ENCODE assay signal across 8 cellular contexts in genomic region chr6:127855542-127856159, GRCh38. TPM values are rescaled to one million over a fixed set of nuclear protein-coding genes. Genes with fewer than 3 reads are reported as not detected.
DNase-seq lines count a peak whose midpoint lies in the region; ATAC-seq lines count a peak whose summit lies in the region.

No MANE protein-coding gene starts in this region.

- peaks cover 77% of the 10 kb centered on the region for H3K4me1 ChIP-seq in CD4-positive, alpha-beta memory T cell (ENCODE audit: insufficient read depth, low read length)

- peaks cover 14% of the 10 kb centered on the region for H3K36me3 ChIP-seq in CD4-positive, alpha-beta memory T cell (ENCODE audit: insufficient read depth, low read length)

- peaks cover 57 to 83% (median 72%) of the 10 kb centered on the region in 4 donors for H3K4me1 Mint-ChIP-seq in CD4-positive, alpha-beta memory T cell
- H3K4me1 Mint-ChIP-seq in activated T-cell treated with anti-CD3 and anti-CD28 coated beads, Interleukin-2, amount 50 U/mL, for 24 hours (ENCODE audit: low read depth): peaks cover 85% of the 10 kb centered on the region
- no peaks in the 10 kb centered on the region for H3K4me1 Mint-ChIP-seq in stimulated activated naive B cell treated with anti-CD40 and anti-IgM and Interleukin-4, amounts not matched to agents 10 μg/mL and 1 μg/mL and 100 μg/mL, for 72 hours

- peak overlapping the region; percentile 42 to 92 (median 66) for H3K27ac Mint-ChIP-seq in CD4-positive, alpha-beta memory T cell
- peak overlapping the region; percentile 82 for H3K27ac Mint-ChIP-seq in activated T-cell treated with anti-CD3 and anti-CD28 coated beads, Interleukin-2, amount 50 U/mL, for 24 hours
- no peak overlapping the region for H3K27ac Mint-ChIP-seq in stimulated activated naive B cell treated with anti-CD40 and anti-IgM and Interleukin-4, amounts not matched to agents 10 μg/mL and 1 μg/mL and 100 μg/mL, for 72 hours

- H3K4me3 ChIP-seq in CD4-positive, alpha-beta memory T cell (ENCODE audit: low read length in 2 of 2): no peak overlapping the region

- peak overlapping the region; percentile 29 for H3K27ac ChIP-seq in CD4-positive, alpha-beta memory T cell (ENCODE audit: low read depth, low read length)

- H3K27me3 ChIP-seq in CD4-positive, alpha-beta memory T cell (ENCODE audit: insufficient read depth, low read length): no peaks in the 10 kb centered on the region

- intact Hi-C loops in CD4-positive, alpha-beta memory T cell (cut with micrococcal nuclease): loop anchor here (1.0 to 10.0 kb wide), 11 partner anchors 46 to 869 kb away; partner anchors contain the start of genes PTPRK and THEMIS
- intact Hi-C loops in posterior vena cava (cut with DNase I): no loop called here

- no peaks in the 10 kb centered on the region for H3K9me3 ChIP-seq in CD4-positive, alpha-beta memory T cell (ENCODE audit: control insufficient read depth in 1 of 2, low read length in 2 of 2)

- H3K27me3 Mint-ChIP-seq in CD4-positive, alpha-beta memory T cell: no peaks in the 10 kb centered on the region
- H3K27me3 Mint-ChIP-seq in activated T-cell treated with anti-CD3 and anti-CD28 coated beads, Interleukin-2, amount 50 U/mL, for 24 hours: no peaks in the 10 kb centered on the region
- no peaks in the 10 kb centered on the region for H3K27me3 Mint-ChIP-seq in stimulated activated naive B cell treated with anti-CD40 and anti-IgM and Interleukin-4, amounts not matched to agents 10 μg/mL and 1 μg/mL and 100 μg/mL, for 72 hours

- no peaks in the 10 kb centered on the region for H3K9me3 Mint-ChIP-seq in CD4-positive, alpha-beta memory T cell
- H3K9me3 Mint-ChIP-seq in activated T-cell treated with anti-CD3 and anti-CD28 coated beads, Interleukin-2, amount 50 U/mL, for 24 hours: no peaks in the 10 kb centered on the region
- H3K9me3 Mint-ChIP-seq in stimulated activated naive B cell treated with anti-CD40 and anti-IgM and Interleukin-4, amounts not matched to agents 10 μg/mL and 1 μg/mL and 100 μg/mL, for 72 hours: no peaks in the 10 kb centered on the region

- CTCF ChIA-PET in CD4-positive, alpha-beta memory T cell (lab: Charles Lee; ENCODE audit: partially characterized antibody): interaction anchor here (0.7 to 4.3 kb wide), 71 partner anchors 9 to 1515 kb away, joined by 3 to 92 read pairs (median 4); partner anchors contain the start of genes PTPRK and THEMIS

- ATAC-seq in HG03175 (IDR thresholded peaks at IDR 0.05; ENCODE audit: unreplicated experiment): peak; percentile 55
- no peak for ATAC-seq in stimulated activated naive B cell treated with anti-CD40 and anti-IgM and Interleukin-4, amounts not matched to agents 10 μg/mL and 1 μg/mL and 100 μg/mL, for 72 hours (replicated peaks)

- peaks cover 27 to 37% of the 10 kb centered on the region in 2 donors for H3K36me3 Mint-ChIP-seq in CD4-positive, alpha-beta memory T cell
- H3K36me3 Mint-ChIP-seq in activated T-cell treated with anti-CD3 and anti-CD28 coated beads, Interleukin-2, amount 50 U/mL, for 24 hours (ENCODE audit: low read depth): peaks cover 30% of the 10 kb centered on the region
- H3K36me3 Mint-ChIP-seq in stimulated activated naive B cell treated with anti-CD40 and anti-IgM and Interleukin-4, amounts not matched to agents 10 μg/mL and 1 μg/mL and 100 μg/mL, for 72 hours: no peaks in the 10 kb centered on the region

- POLR2A ChIA-PET in CD4-positive, alpha-beta memory T cell (lab: Charles Lee; ENCODE audit: partially characterized antibody): interaction anchor here (0.7 to 2.7 kb wide), 17 partner anchors 8 to 661 kb away, joined by 3 to 16 read pairs (median 3); partner anchors contain the start of gene THEMIS

- peak; percentile 49 to 59 (median 52) for DNase-seq in CD4-positive, alpha-beta memory T cell
- DNase-seq in activated T-cell treated with anti-CD3 and anti-CD28 coated beads, Interleukin-2, amount 50 U/mL, for 24 hours: no peak
- DNase-seq in foreskin melanocyte (peak; percentile 20), NCI-H748 (lab: John Stamatoyannopoulos, UW; ENCODE audit: unreplicated experiment) (no peak), posterior vena cava (ENCODE audit: low spot score) (no peak)
- peak; percentile 60 for DNase-seq in stimulated activated CD4-positive, alpha-beta T cell treated with anti-CD3 and anti-CD28 coated beads, Interleukin-4, amount 100 ng/mL, for 24 hours
- no peak for DNase-seq in stimulated activated naive B cell treated with anti-CD40 and anti-IgM and Interleukin-4, amounts not matched to agents 10 μg/mL and 1 μg/mL and 100 μg/mL, for 72 hours

- peak overlapping the region in 6 of 8 donors; percentile 1 to 74 (median 48) for H3K4me3 Mint-ChIP-seq in CD4-positive, alpha-beta memory T cell
- peak overlapping the region; percentile 46 for H3K4me3 Mint-ChIP-seq in activated T-cell treated with anti-CD3 and anti-CD28 coated beads, Interleukin-2, amount 50 U/mL, for 24 hours
- no peak overlapping the region for H3K4me3 Mint-ChIP-seq in stimulated activated naive B cell treated with anti-CD40 and anti-IgM and Interleukin-4, amounts not matched to agents 10 μg/mL and 1 μg/mL and 100 μg/mL, for 72 hours

RNA-seq across cellular contexts. Expression of gene THEMIS, which starts 45.2 kb away (rescaled TPM):
- total RNA-seq in CD4-positive, alpha-beta memory T cell: 10 to 100 TPM; 58.1 to 58.7 TPM
- polyA plus RNA-seq in CD4-positive, alpha-beta memory T cell: 100 to 1,000 TPM in 1 of 2 donors, 10 to 100 TPM in 1; 83.1 to 112 TPM
- under 1 TPM; 0.37 to 0.52 TPM for total RNA-seq in posterior vena cava

Comparison
In these comparisons a context has a peak if more than half of its experiments do, and no peak if none do; other contexts are left out.
1. DNase-seq: peak in CD4-positive, alpha-beta memory T cell (5 of 5), foreskin melanocyte (single experiment) and stimulated activated CD4-positive, alpha-beta T cell treated with anti-CD3 and anti-CD28 coated beads, Interleukin-4, amount 100 ng/mL, for 24 hours (single experiment); none in activated T-cell treated with anti-CD3 and anti-CD28 coated beads, Interleukin-2, amount 50 U/mL, for 24 hours (single experiment), NCI-H748 (single experiment), stimulated activated naive B cell treated with anti-CD40 and anti-IgM and Interleukin-4, amounts not matched to agents 10 μg/mL and 1 μg/mL and 100 μg/mL, for 72 hours (single experiment) and posterior vena cava (single experiment).
2. H3K4me3 Mint-ChIP-seq: peak in CD4-positive, alpha-beta memory T cell (6 of 8) and activated T-cell treated with anti-CD3 and anti-CD28 coated beads, Interleukin-2, amount 50 U/mL, for 24 hours (single experiment); none in stimulated activated naive B cell treated with anti-CD40 and anti-IgM and Interleukin-4, amounts not matched to agents 10 μg/mL and 1 μg/mL and 100 μg/mL, for 72 hours (0 of 2).
3. RNA of gene THEMIS, which starts 45.2 kb away (total RNA-seq): 58.1 to 58.7 TPM in CD4-positive, alpha-beta memory T cell; 0.37 to 0.52 TPM in posterior vena cava; every median in the first group is over 10 times any median in the second.